In the genomic region with DNA sequence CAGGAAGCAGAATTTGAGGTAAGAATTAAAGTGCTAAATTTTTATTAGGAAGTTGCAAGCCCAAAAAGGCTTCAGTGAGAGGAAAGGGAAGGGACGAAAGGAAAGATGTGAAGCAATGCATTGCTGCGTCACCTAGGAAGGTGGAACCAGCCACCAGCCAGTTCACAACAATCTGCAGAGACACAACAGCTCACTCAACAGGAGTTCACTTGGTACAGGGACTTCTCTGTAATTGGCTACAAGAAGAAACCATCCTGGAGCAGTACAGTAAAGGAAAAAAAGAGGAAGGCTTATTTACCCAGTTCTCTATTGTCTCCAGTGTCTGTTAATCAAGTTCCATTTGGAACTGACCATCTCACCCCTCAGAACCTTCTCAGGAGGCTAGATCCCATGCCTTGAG, we compare ENCODE assay signal across 33 cellular contexts.
"Had no signal": no experiment of that assay in that cellular context is flagged by ENCODE, and none has a peak within 500 bp of the region (broad histone marks: within the 10 kb centered on the region; RNA-seq: fewer than 3 reads in every experiment).

No MANE protein-coding gene starts in this region.

- H3K36me3 Mint-ChIP-seq: activated CD4-positive, alpha-beta memory T cell treated with anti-CD3 and anti-CD28 coated beads for 36 hours; activated CD8-positive, alpha-beta memory T cell treated with anti-CD3 and anti-CD28 coated beads, Interleukin-2, amount 10 ng/mL, durations not matched to agents 7 days and 5 days; activated naive CD4-positive, alpha-beta T cell treated with anti-CD3 and anti-CD28 coated beads, Interleukin-2, amount 50 U/mL, for 24 hours; activated naive CD8-positive, alpha-beta T cell treated with anti-CD3 and anti-CD28 coated beads for 36 hours had no signal

- H3K4me1 ChIP-seq: adrenal gland, body of pancreas, colonic mucosa, foreskin keratinocyte, gastrocnemius medialis had no signal

- H3K4me3 Mint-ChIP-seq: activated CD4-positive, alpha-beta memory T cell treated with anti-CD3 and anti-CD28 coated beads for 36 hours; activated CD4-positive, alpha-beta T cell treated with anti-CD3 and anti-CD28 coated beads for 36 hours; activated CD4-positive, alpha-beta T cell treated with anti-CD3 and anti-CD28 coated beads, Interleukin-2, amount 10 ng/mL, durations not matched to agents 24 days and 14 days; activated CD8-positive, alpha-beta memory T cell treated with anti-CD3 and anti-CD28 coated beads, Interleukin-2, amount 10 ng/mL, durations not matched to agents 7 days and 5 days; activated CD8-positive, alpha-beta T cell treated with anti-CD3 and anti-CD28 coated beads, Interleukin-2, amount 10 ng/mL, durations not matched to agents 7 days and 5 days; activated naive CD4-positive, alpha-beta T cell treated with anti-CD3 and anti-CD28 coated beads for 36 hours; activated naive CD4-positive, alpha-beta T cell treated with anti-CD3 and anti-CD28 coated beads, Interleukin-2, amount 50 U/mL, for 24 hours; activated naive CD8-positive, alpha-beta T cell treated with anti-CD3 and anti-CD28 coated beads for 36 hours; activated naive CD8-positive, alpha-beta T cell treated with anti-CD3 and anti-CD28 coated beads, Interleukin-2, amount 50 U/mL, for 24 hours; activated T-helper 1 cell treated with anti-CD3 and anti-CD28 coated beads, Interleukin-12 subunit alpha, Interleukin-12 subunit beta, Interleukin-2, Interleukin-4 antibody, amounts not matched to agents 30 ng/mL and 10 ng/mL and 1 ng/mL, durations not matched to agents 14 hours and 24 hours and 36 hours had no signal

- H3K9me3 Mint-ChIP-seq: activated CD4-positive, alpha-beta T cell treated with anti-CD3 and anti-CD28 coated beads, Interleukin-2, amount 10 ng/mL, durations not matched to agents 24 days and 14 days; activated naive CD4-positive, alpha-beta T cell treated with anti-CD3 and anti-CD28 coated beads for 36 hours; activated naive CD4-positive, alpha-beta T cell treated with anti-CD3 and anti-CD28 coated beads, Interleukin-2, amount 50 U/mL, for 24 hours; activated naive CD8-positive, alpha-beta T cell treated with anti-CD3 and anti-CD28 coated beads for 36 hours; activated naive CD8-positive, alpha-beta T cell treated with anti-CD3 and anti-CD28 coated beads, Interleukin-2, amount 50 U/mL, for 24 hours; activated T-helper 1 cell treated with anti-CD3 and anti-CD28 coated beads, Interleukin-12 subunit alpha, Interleukin-12 subunit beta, Interleukin-2, Interleukin-4 antibody, amounts not matched to agents 30 ng/mL and 10 ng/mL and 1 ng/mL, durations not matched to agents 14 hours and 24 hours and 36 hours; activated T-helper 2 cell treated with anti-CD3 and anti-CD28 coated beads, Interferon-gamma antibody, Interleukin-2, Interleukin-4, amounts not matched to agents 10 μg/mL and 5 μg/mL and 100 μg/mL, durations not matched to agents 14 hours and 24 hours and 36 hours had no signal

- H3K9me3 ChIP-seq: adrenal gland, body of pancreas, colonic mucosa, esophagus muscularis mucosa, gastrocnemius medialis had no signal

- H3K27me3 ChIP-seq: adrenal gland, body of pancreas, colonic mucosa, dorsolateral prefrontal cortex, esophagus muscularis mucosa, gastrocnemius medialis had no signal

- H3K27ac Mint-ChIP-seq: activated CD4-positive, alpha-beta memory T cell treated with anti-CD3 and anti-CD28 coated beads for 36 hours; activated CD4-positive, alpha-beta T cell treated with anti-CD3 and anti-CD28 coated beads for 36 hours; activated CD4-positive, alpha-beta T cell treated with anti-CD3 and anti-CD28 coated beads, Interleukin-2, amount 10 ng/mL, durations not matched to agents 24 days and 14 days; activated CD8-positive, alpha-beta memory T cell treated with anti-CD3 and anti-CD28 coated beads, Interleukin-2, amount 10 ng/mL, durations not matched to agents 7 days and 5 days; activated CD8-positive, alpha-beta T cell treated with anti-CD3 and anti-CD28 coated beads, Interleukin-2, amount 10 ng/mL, durations not matched to agents 7 days and 5 days; activated naive CD4-positive, alpha-beta T cell treated with anti-CD3 and anti-CD28 coated beads for 36 hours; activated naive CD4-positive, alpha-beta T cell treated with anti-CD3 and anti-CD28 coated beads, Interleukin-2, amount 50 U/mL, for 24 hours; activated naive CD8-positive, alpha-beta T cell treated with anti-CD3 and anti-CD28 coated beads for 36 hours; activated naive CD8-positive, alpha-beta T cell treated with anti-CD3 and anti-CD28 coated beads, Interleukin-2, amount 50 U/mL, for 24 hours; activated T-helper 1 cell treated with anti-CD3 and anti-CD28 coated beads, Interleukin-12 subunit alpha, Interleukin-12 subunit beta, Interleukin-2, Interleukin-4 antibody, amounts not matched to agents 30 ng/mL and 10 ng/mL and 1 ng/mL, durations not matched to agents 14 hours and 24 hours and 36 hours; activated T-helper 2 cell treated with anti-CD3 and anti-CD28 coated beads, Interferon-gamma antibody, Interleukin-2, Interleukin-4, amounts not matched to agents 10 μg/mL and 5 μg/mL and 100 μg/mL, durations not matched to agents 14 hours and 24 hours and 36 hours had no signal

- H3K36me3 ChIP-seq: adrenal gland, colonic mucosa, esophagus muscularis mucosa, gastrocnemius medialis had no signal

- DNase-seq: activated CD4-positive, alpha-beta memory T cell treated with anti-CD3 and anti-CD28 coated beads for 36 hours; activated CD4-positive, alpha-beta T cell treated with anti-CD3 and anti-CD28 coated beads for 36 hours; activated CD4-positive, alpha-beta T cell treated with anti-CD3 and anti-CD28 coated beads, Interleukin-2, amount 10 ng/mL, durations not matched to agents 24 days and 14 days; activated CD4-positive, CD25-positive, alpha-beta regulatory T cell; activated CD4-positive, CD25-positive, alpha-beta regulatory T cell treated with anti-CD3 and anti-CD28 coated beads, Interleukin-2, amount 50 U/mL, for 72 hours; activated CD8-positive, alpha-beta memory T cell treated with anti-CD3 and anti-CD28 coated beads, Interleukin-2, amount 10 ng/mL, durations not matched to agents 7 days and 5 days; activated CD8-positive, alpha-beta memory T cell treated with anti-CD3 and anti-CD28 coated beads, Interleukin-2, amount 50 U/mL, for 4 hours; activated CD8-positive, alpha-beta T cell treated with anti-CD3 and anti-CD28 coated beads, Interleukin-2, amount 10 ng/mL, durations not matched to agents 7 days and 5 days; activated effector memory CD4-positive, alpha-beta T cell treated with anti-CD3 and anti-CD28 coated beads, Interleukin-2, amount 50 U/mL, for 16 hours; activated naive CD4-positive, alpha-beta T cell treated with anti-CD3 and anti-CD28 coated beads for 36 hours; activated naive CD8-positive, alpha-beta T cell treated with anti-CD3 and anti-CD28 coated beads for 36 hours; activated naive CD8-positive, alpha-beta T cell treated with anti-CD3 and anti-CD28 coated beads, Interleukin-2, amount 50 U/mL, for 24 hours; activated T-cell treated with anti-CD3 and anti-CD28 coated beads, Interleukin-2, amount 50 U/mL, for 1 hour; activated T-cell treated with anti-CD3 and anti-CD28 coated beads, Interleukin-2, amount 50 U/mL, for 48 hours; adrenal gland; amygdala; aorta; body of pancreas; caudate nucleus; cerebellar nuclear complex; colonic mucosa; dorsolateral prefrontal cortex; effector memory CD4-positive, alpha-beta T cell; erythroblast; foreskin keratinocyte; gastrocnemius medialis; glutamatergic neuron; T-helper 1 cell; T-helper 2 cell had no signal

- H3K4me3 ChIP-seq: adrenal gland, body of pancreas, colonic mucosa, dorsolateral prefrontal cortex, esophagus muscularis mucosa, gastrocnemius medialis had no signal

- ATAC-seq: activated CD4-positive, alpha-beta T cell treated with anti-CD3 and anti-CD28 coated beads for 36 hours; activated CD8-positive, alpha-beta memory T cell treated with anti-CD3 and anti-CD28 coated beads, Interleukin-2, amount 10 ng/mL, durations not matched to agents 7 days and 5 days; activated CD8-positive, alpha-beta T cell treated with anti-CD3 and anti-CD28 coated beads, Interleukin-2, amount 10 ng/mL, durations not matched to agents 7 days and 5 days; activated naive CD8-positive, alpha-beta T cell treated with anti-CD3 and anti-CD28 coated beads, Interleukin-2, amount 50 U/mL, for 24 hours; body of pancreas; foreskin keratinocyte; gastrocnemius medialis had no signal

- H3K27ac ChIP-seq: adrenal gland, body of pancreas, colonic mucosa, dorsolateral prefrontal cortex, esophagus muscularis mucosa, foreskin keratinocyte, gastrocnemius medialis had no signal

- H3K27me3 Mint-ChIP-seq: activated CD4-positive, alpha-beta memory T cell treated with anti-CD3 and anti-CD28 coated beads for 36 hours; activated CD4-positive, alpha-beta T cell treated with anti-CD3 and anti-CD28 coated beads for 36 hours; activated CD8-positive, alpha-beta memory T cell treated with anti-CD3 and anti-CD28 coated beads, Interleukin-2, amount 10 ng/mL, durations not matched to agents 7 days and 5 days; activated naive CD4-positive, alpha-beta T cell treated with anti-CD3 and anti-CD28 coated beads, Interleukin-2, amount 50 U/mL, for 24 hours; activated naive CD8-positive, alpha-beta T cell treated with anti-CD3 and anti-CD28 coated beads for 36 hours; activated naive CD8-positive, alpha-beta T cell treated with anti-CD3 and anti-CD28 coated beads, Interleukin-2, amount 50 U/mL, for 24 hours had no signal
